ENCODE assay signal across 8 cellular contexts in the genomic region with DNA sequence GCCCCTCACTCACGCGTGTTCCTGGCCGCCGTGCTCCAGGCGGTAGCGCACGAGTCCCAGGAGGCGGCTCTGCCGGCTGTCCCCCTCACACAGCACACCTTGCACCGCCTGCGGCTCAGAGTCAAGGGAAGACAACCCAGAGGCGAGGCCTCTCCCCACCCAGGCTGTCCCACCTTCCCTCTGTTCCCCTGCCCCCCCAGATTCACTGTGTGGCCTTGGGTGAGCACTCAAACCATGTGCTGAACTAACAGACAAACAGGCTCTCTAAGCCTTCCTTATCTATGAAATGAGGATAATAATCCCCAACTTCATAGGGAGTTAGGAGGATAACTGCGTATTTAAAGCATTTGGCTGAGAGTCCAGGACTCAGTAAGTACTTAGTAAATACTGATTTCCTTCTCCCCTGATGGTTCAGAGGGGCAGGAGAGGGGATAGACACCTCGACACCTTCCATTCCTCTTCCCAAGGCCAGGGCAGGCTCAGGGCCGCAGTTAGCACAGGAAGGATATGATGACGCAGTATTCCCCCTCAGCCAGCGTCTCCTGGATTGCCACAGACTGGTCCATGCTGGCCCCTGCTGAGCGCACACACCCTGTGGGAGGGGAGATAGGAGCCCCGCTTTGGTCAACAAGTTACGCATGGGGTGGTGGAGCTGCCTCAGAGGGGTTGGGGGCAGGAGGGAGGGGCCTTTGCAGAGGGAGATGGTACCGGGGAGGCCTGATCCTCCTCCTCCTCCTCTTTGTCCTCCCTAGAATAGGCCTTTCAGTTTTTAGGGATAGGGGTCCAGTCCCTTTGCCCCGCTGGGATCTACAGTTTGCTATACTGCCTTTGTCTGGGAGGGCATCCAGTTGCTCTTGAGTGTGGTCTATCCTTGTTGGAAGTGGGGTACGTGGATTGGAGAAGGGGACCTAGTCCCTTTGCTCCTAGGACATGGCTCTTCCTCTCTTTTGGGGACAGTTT. TPM values are rescaled to one million over a fixed set of nuclear protein-coding genes. Genes with fewer than 3 reads are reported as not detected.
DNase-seq lines count a peak whose midpoint lies in the region; ATAC-seq, FAIRE-seq and TF ChIP-seq lines count a peak whose summit lies in the region.

No MANE protein-coding gene starts in this region.

- H3K27me3 ChIP-seq in body of pancreas, result no peaks in the 10 kb centered on the region

- DNase-seq in GM12891 (ENCODE audit: insufficient read length, low spot score) (no peak), LHCN-M2 (ENCODE audit: low read depth) (peak; percentile 74), body of pancreas (peak; percentile 32 to 59 (median 50)), sciatic nerve (ENCODE audit: low spot score) (peak; percentile 82), NCI-H2081 treated with DMSO at 0.1 percent for 48 hours (lab: John Stamatoyannopoulos, UW) (no peak)
- DNase-seq in stimulated activated CD8-positive, alpha-beta memory T cell treated with anti-CD3 and anti-CD28 coated beads, Interleukin-4, amount 100 ng/mL, for 48 hours, result no peak

- intact Hi-C loops in body of pancreas (cut with DNase I), result no loop called here
- intact Hi-C loops in sciatic nerve (cut with DNase I), result loop anchor here (5.0 kb wide), 1 partner anchor 1421 kb away; no protein-coding TSS in a partner anchor

- H3K4me3 ChIP-seq in body of pancreas (peak overlapping the region; percentile 41 to 45), iPS-18c (ENCODE audit: insufficient read depth, low read depth, low read length) (peak overlapping the region; percentile 82)

- no peak for TF ChIP-seq CTCF in body of pancreas (IDR thresholded peaks at IDR 0.05)

- ATAC-seq in body of pancreas (peak; percentile 51), sciatic nerve (peak; percentile 94), HG03521 (IDR thresholded peaks at IDR 0.05; ENCODE audit: unreplicated experiment) (no peak)

- FAIRE-seq in GM12891 (lab: Jason Lieb, UNC), result peak; percentile 38

- WGBS in body of pancreas, 2 donors, result 35 to 44% methylated on average over 11 to 23 of the region's 23 CpGs

- H3K9me3 ChIP-seq in body of pancreas, result no peaks in the 10 kb centered on the region
- no peaks in the 10 kb centered on the region for H3K9me3 ChIP-seq in iPS-18c (ENCODE audit: control insufficient read depth, insufficient read depth, low read length)

- peaks cover 0 to 2% of the 10 kb centered on the region in 2 donors for H3K36me3 ChIP-seq in body of pancreas (replicated peaks in 1 of 2; ENCODE audit: insufficient read depth in 1 of 2, low read depth in 2 of 2)

- 0 out of 2 replicates have a peak, but pooled peaks have one; percentile 16 for TF ChIP-seq POLR2A in GM12891 (IDR thresholded peaks at IDR 0.05; ENCODE audit: low read depth, low read length)
- no peak for TF ChIP-seq POLR2A in body of pancreas (IDR thresholded peaks at IDR 0.05)

- peak overlapping the region; percentile 49 to 83 (median 68) for H3K27ac ChIP-seq in body of pancreas

- peaks cover 24% of the 10 kb centered on the region for H3K4me1 ChIP-seq in body of pancreas

TF ChIP-seq in GM12891, 5 proteins besides CTCF, POLR2A, EP300 and RAD21:
- TF ChIP-seq TAF1 (IDR thresholded peaks at IDR 0.05; ENCODE audit: low read depth, low read length), result no peak
- TF ChIP-seq PAX5 (IDR thresholded peaks at IDR 0.05; ENCODE audit: insufficient read depth, low read length, severe bottlenecking), result no peak
- TF ChIP-seq SPI1 (IDR thresholded peaks at IDR 0.05; ENCODE audit: low read depth, low read length), result no peak
- TF ChIP-seq POLR2AphosphoS5 (IDR thresholded peaks at IDR 0.05; ENCODE audit: low read depth, low read length), result no peak
- no peak for TF ChIP-seq POU2F2 (IDR thresholded peaks at IDR 0.05; ENCODE audit: low read depth, low read length)

RNA-seq across cellular contexts. Expression of a gene that starts 0.8 kb away (rescaled TPM):
- 17.5 TPM for polyA plus RNA-seq in GM12891 (2012; ENCODE audit: low read depth, missing spikeins)
- total RNA-seq in LHCN-M2 (2014; rRNA removed) (20.1 and 22.7 TPM in 2 replicates), body of pancreas (10 to 100 TPM; 11.5 to 13.5 TPM), sciatic nerve (44.4 TPM)
- polyA plus RNA-seq in LHCN-M2 (2012), result 10.4 TPM

RNA-seq across cellular contexts. Expression of a gene that starts 43.8 kb away (rescaled TPM):
- 58.8 TPM for polyA plus RNA-seq in GM12891 (2012; ENCODE audit: low read depth, missing spikeins)
- total RNA-seq in LHCN-M2 (2014; rRNA removed) (86.7 and 96.1 TPM in 2 replicates), body of pancreas (10 to 100 TPM; 22.1 to 54.1 TPM), sciatic nerve (47.9 TPM)
- 63.9 TPM for polyA plus RNA-seq in LHCN-M2 (2012)

RNA-seq across cellular contexts. Expression of a gene that starts 59.3 kb away (rescaled TPM):
- 13.2 TPM for polyA plus RNA-seq in GM12891 (2012; ENCODE audit: low read depth, missing spikeins)
- total RNA-seq in LHCN-M2 (2014; rRNA removed) (37.3 and 39.0 TPM in 2 replicates), body of pancreas (1 to 10 TPM; 7.3 to 7.8 TPM), sciatic nerve (27.9 TPM)
- polyA plus RNA-seq in LHCN-M2 (2012), result 51.4 TPM

Comparison
In these comparisons a context has a peak if more than half of its experiments do, and no peak if none do; other contexts are left out.
1. DNase-seq: peak in LHCN-M2 (single experiment), body of pancreas (4 of 4) and sciatic nerve (single experiment); none in GM12891 (single experiment), stimulated activated CD8-positive, alpha-beta memory T cell treated with anti-CD3 and anti-CD28 coated beads, Interleukin-4, amount 100 ng/mL, for 48 hours (single experiment) and NCI-H2081 treated with DMSO at 0.1 percent for 48 hours (single experiment).